Comparison of ENCODE assay signal across 8 cellular contexts in genomic region chr7:112160130-112160770, GRCh38. TPM values are rescaled to one million over a fixed set of nuclear protein-coding genes. Genes with fewer than 3 reads are reported as not detected.
DNase-seq lines count a peak whose midpoint lies in the region; ATAC-seq and TF ChIP-seq lines count a peak whose summit lies in the region.
"Had no signal": no experiment of that assay in that cellular context is flagged by ENCODE, and none has a peak within 500 bp of the region (broad histone marks: within the 10 kb centered on the region; RNA-seq: fewer than 3 reads in every experiment).

No MANE protein-coding gene starts in this region.

- H3K9me3 ChIP-seq in smooth muscle cell (replicated peaks; ENCODE audit: low read depth): no peaks in the 10 kb centered on the region

- H3K4me2 ChIP-seq in smooth muscle cell: peak overlapping the region; percentile 2

- DNase-seq in M059J (ENCODE audit: low read depth): peak; percentile 77
- DNase-seq in amniotic epithelial cell (ENCODE audit: low read depth): peak; percentile 97
- peak; percentile 73 for DNase-seq in iris pigment epithelial cell (ENCODE audit: low read depth)
- no peak for DNase-seq in smooth muscle cell (lab: John Stamatoyannopoulos, UW; ENCODE audit: unreplicated experiment)
- DNase-seq in stimulated activated CD4-positive, alpha-beta T cell treated with anti-CD3 and anti-CD28 coated beads, Interleukin-4, amount 100 ng/mL, for 1 hour: no peak
- DNase-seq in NK-92 (lab: John Stamatoyannopoulos, UW; ENCODE audit: unreplicated experiment): no peak
- DNase-seq: effector memory CD8-positive, alpha-beta T cell had no signal

- WGBS in smooth muscle cell (ENCODE audit: low lambda C conversion rate): 50% methylated on average over 2 of the region's 2 CpGs

- no peaks in the 10 kb centered on the region for H3K27me3 ChIP-seq in smooth muscle cell (ENCODE audit: low read depth)

- H3K4me1 ChIP-seq in smooth muscle cell (ENCODE audit: low read depth): peaks cover 43% of the 10 kb centered on the region

- no peak overlapping the region for H2AFZ ChIP-seq in smooth muscle cell (ENCODE audit: low read depth)

- no peak for ATAC-seq in GM21526 (IDR thresholded peaks at IDR 0.05; ENCODE audit: low FRiP score, unreplicated experiment)
- ATAC-seq: effector memory CD8-positive, alpha-beta T cell had no signal

- H3K9ac ChIP-seq in smooth muscle cell (ENCODE audit: low read depth): no peak overlapping the region

- no peak for TF ChIP-seq CTCF in smooth muscle cell (IDR thresholded peaks at IDR 0.05; ENCODE audit: borderline replicate concordance, insufficient read depth, poor library complexity, severe bottlenecking)

- peaks cover 14% of the 10 kb centered on the region for H3K79me2 ChIP-seq in smooth muscle cell (ENCODE audit: low read depth)

- H4K20me1 ChIP-seq in smooth muscle cell (ENCODE audit: low read depth): peaks cover 27% of the 10 kb centered on the region

- no peaks in the 10 kb centered on the region for H3F3A ChIP-seq in smooth muscle cell (ENCODE audit: low read depth)

- H3K27ac ChIP-seq in smooth muscle cell (ENCODE audit: low read depth): no peak overlapping the region

- H3K4me3 ChIP-seq in smooth muscle cell: no peak overlapping the region

- no peaks in the 10 kb centered on the region for H3K36me3 ChIP-seq in smooth muscle cell (ENCODE audit: low read depth)

RNA-seq across cellular contexts. Expression of gene DOCK4, which starts 45.9 kb away (rescaled TPM):
- 5.0 and 7.7 TPM in 2 replicates for total RNA-seq in M059J (2014; rRNA removed; shearing (Covaris generic))
- total RNA-seq in smooth muscle cell: 20.5 and 32.7 TPM in 2 replicates
- polyA plus RNA-seq in smooth muscle cell: 7.4 and 7.8 TPM in 2 replicates

RNA-seq across cellular contexts. Expression of gene ZNF277, which starts 46.2 kb away (rescaled TPM):
- 17.6 and 20.6 TPM in 2 replicates for total RNA-seq in M059J (2014; rRNA removed; shearing (Covaris generic))
- 28.0 and 31.7 TPM in 2 replicates for total RNA-seq in smooth muscle cell
- polyA plus RNA-seq in smooth muscle cell: 8.4 and 8.6 TPM in 2 replicates

Comparison
In these comparisons a context has a peak if more than half of its experiments do, and no peak if none do; other contexts are left out.
1. DNase-seq: peak in M059J (single experiment), amniotic epithelial cell (single experiment) and iris pigment epithelial cell (single experiment); none in smooth muscle cell (single experiment), stimulated activated CD4-positive, alpha-beta T cell treated with anti-CD3 and anti-CD28 coated beads, Interleukin-4, amount 100 ng/mL, for 1 hour (single experiment) and NK-92 (single experiment).